ENCODE assay signal across 29 cellular contexts in genomic region chr2:228474466-228474865, GRCh38.
DNase-seq lines count a peak whose midpoint lies in the region; FAIRE-seq and TF ChIP-seq lines count a peak whose summit lies in the region.
"Had no signal": no experiment of that assay in that cellular context is flagged by ENCODE, and none has a peak within 500 bp of the region (broad histone marks: within the 10 kb centered on the region; RNA-seq: fewer than 3 reads in every experiment).

No MANE protein-coding gene starts in this region.

- H3K9ac ChIP-seq in endodermal cell (ENCODE audit: extremely low read depth, low read length, poor library complexity, severe bottlenecking), result no peak overlapping the region

- H3K4me3 ChIP-seq in fibroblast of the aortic adventitia (ENCODE audit: low read depth, low read length), result no peak overlapping the region
- H3K4me3 ChIP-seq in endodermal cell (ENCODE audit: low read length), result no peak overlapping the region
- no peak overlapping the region for H3K4me3 ChIP-seq in small intestine (ENCODE audit: low read depth in 1 of 2, low read length in 2 of 2)
- H3K4me3 ChIP-seq: adrenal gland, breast epithelium, prostate gland, upper lobe of right lung had no signal

- no peaks in the 10 kb centered on the region for H3K27me3 Mint-ChIP-seq in endodermal cell (ENCODE audit: insufficient read depth)
- H3K27me3 Mint-ChIP-seq: activated CD4-positive, alpha-beta T cell treated with anti-CD3 and anti-CD28 coated beads, Interleukin-2, amount 10 ng/mL, durations not matched to agents 7 days and 5 days; CD8-positive, alpha-beta memory T cell; naive B cell; stimulated activated naive B cell treated with anti-CD40 and anti-IgM and Interleukin-4, amounts not matched to agents 10 μg/mL and 1 μg/mL and 100 μg/mL, for 72 hours had no signal

- FAIRE-seq in RCC 7860 (lab: Jason Lieb, UNC) (peak; percentile 93), small intestine (lab: Jason Lieb, UNC) (no peak)
- FAIRE-seq: frontal cortex, G401.6 had no signal

- H3K27ac ChIP-seq in endodermal cell (ENCODE audit: low read depth, low read length), result no peak overlapping the region
- H3K27ac ChIP-seq in small intestine (ENCODE audit: low read depth in 1 of 2, low read length in 1 of 2), result no peak overlapping the region
- H3K27ac ChIP-seq: adrenal gland, breast epithelium, prostate gland, upper lobe of right lung, WERI-Rb-1 had no signal

- peaks cover 1% of the 10 kb centered on the region for H3K9me3 ChIP-seq in endodermal cell (ENCODE audit: control insufficient read depth, low read length)
- H3K9me3 ChIP-seq in small intestine (ENCODE audit: control insufficient read depth, low read depth), result peaks cover under 1% of the 10 kb centered on the region
- H3K9me3 ChIP-seq: adrenal gland, breast epithelium, prostate gland, upper lobe of right lung had no signal

- 73 to 89% methylated on average over 2 of the region's 2 CpGs for WGBS in endodermal cell (ENCODE audit: insufficient coverage in 1 of 2, insufficient read length in 1 of 2), 2 experiments
- 37 to 44% (median 42%) methylated on average over 2 of the region's 2 CpGs for WGBS in small intestine, 3 donors

- no peak overlapping the region for H3K27ac Mint-ChIP-seq in endodermal cell
- H3K27ac Mint-ChIP-seq: activated CD4-positive, alpha-beta T cell treated with anti-CD3 and anti-CD28 coated beads, Interleukin-2, amount 10 ng/mL, durations not matched to agents 7 days and 5 days; CD8-positive, alpha-beta memory T cell; naive B cell; stimulated activated naive B cell treated with anti-CD40 and anti-IgM and Interleukin-4, amounts not matched to agents 10 μg/mL and 1 μg/mL and 100 μg/mL, for 72 hours had no signal

- no peak for TF ChIP-seq CTCF in fibroblast of the aortic adventitia (IDR thresholded peaks at IDR 0.05; ENCODE audit: insufficient read depth, low read length)
- no peak for TF ChIP-seq CTCF in endodermal cell (conservative IDR thresholded peaks at IDR 0.05)

- DNase-seq in ELR (ENCODE audit: low read depth), result peak; percentile 41
- DNase-seq in RCC 7860 (ENCODE audit: low spot score), result peak; percentile 57
- peak; percentile 68 for DNase-seq in fibroblast of the aortic adventitia (ENCODE audit: low read depth)
- DNase-seq in SKM-1 treated with dmso at 0.1 percent for 144 hours (lab: John Stamatoyannopoulos, UW; ENCODE audit: unreplicated experiment), result no peak
- no peak for DNase-seq in endodermal cell
- DNase-seq in small intestine, result no peak
- DNase-seq in NCI-H82 treated with DMSO at 0.1 percent for 48 hours (lab: John Stamatoyannopoulos, UW; ENCODE audit: unreplicated experiment), result no peak
- DNase-seq: activated CD4-positive, alpha-beta T cell treated with anti-CD3 and anti-CD28 coated beads, Interleukin-2, amount 10 ng/mL, durations not matched to agents 7 days and 5 days; activated naive CD4-positive, alpha-beta T cell treated with Interleukin-2 at 50 U/mL for 16 hours; activated T-cell treated with anti-CD3 and anti-CD28 coated beads, Interleukin-2, amount 50 U/mL, for 48 hours; adrenal gland; CD8-positive, alpha-beta memory T cell; DMS153; naive B cell; NCI-H1048; NCI-H1694 treated with DMSO at 0.1 percent for 48 hours; NCI-H2171; NCI-H524; NK-92 treated with Interleukin-12 subunit alpha and Interleukin-12 subunit beta, amount 100 ng/mL, for 24 hours; SHP77 treated with DMSO at 0.1 percent for 48 hours; stimulated activated CD4-positive, alpha-beta T cell treated with anti-CD3 and anti-CD28 coated beads, Interleukin-15, amount 100 ng/mL, for 24 hours; stimulated activated naive B cell treated with anti-CD40 and anti-IgM and Interleukin-4, amounts not matched to agents 10 μg/mL and 1 μg/mL and 100 μg/mL, for 72 hours; T1000; upper lobe of right lung; WERI-Rb-1 had no signal

- H3K4me1 Mint-ChIP-seq in endodermal cell, result peaks cover 2% of the 10 kb centered on the region
- H3K4me1 Mint-ChIP-seq: activated CD4-positive, alpha-beta T cell treated with anti-CD3 and anti-CD28 coated beads, Interleukin-2, amount 10 ng/mL, durations not matched to agents 7 days and 5 days; CD8-positive, alpha-beta memory T cell; naive B cell; stimulated activated naive B cell treated with anti-CD40 and anti-IgM and Interleukin-4, amounts not matched to agents 10 μg/mL and 1 μg/mL and 100 μg/mL, for 72 hours had no signal

- H3K27me3 ChIP-seq in endodermal cell (ENCODE audit: control insufficient read depth, insufficient read depth, low read length, poor library complexity, severe bottlenecking) (no peaks in the 10 kb centered on the region), small intestine (ENCODE audit: control insufficient read depth in 2 of 2, insufficient read depth in 2 of 2, low read length in 2 of 2) (no peaks in the 10 kb centered on the region)
- H3K27me3 ChIP-seq: adrenal gland, breast epithelium, upper lobe of right lung had no signal

- H3K4me1 ChIP-seq in endodermal cell (ENCODE audit: control insufficient read depth, insufficient read depth, low read length) (no peaks in the 10 kb centered on the region), small intestine (ENCODE audit: control insufficient read depth in 2 of 2, insufficient read depth in 1 of 2, low read depth in 1 of 2, low read length in 1 of 2) (no peaks in the 10 kb centered on the region)
- H3K4me1 ChIP-seq: adrenal gland, breast epithelium, prostate gland, upper lobe of right lung had no signal

- no peaks in the 10 kb centered on the region for H3K36me3 Mint-ChIP-seq in endodermal cell (ENCODE audit: low read depth)
- H3K36me3 Mint-ChIP-seq: CD8-positive, alpha-beta memory T cell; naive B cell; stimulated activated naive B cell treated with anti-CD40 and anti-IgM and Interleukin-4, amounts not matched to agents 10 μg/mL and 1 μg/mL and 100 μg/mL, for 72 hours had no signal

- H3K9me3 Mint-ChIP-seq in endodermal cell, result peaks cover 2% of the 10 kb centered on the region

- H3K4me3 Mint-ChIP-seq in endodermal cell, result no peak overlapping the region
- H3K4me3 Mint-ChIP-seq: activated CD4-positive, alpha-beta T cell treated with anti-CD3 and anti-CD28 coated beads, Interleukin-2, amount 10 ng/mL, durations not matched to agents 7 days and 5 days; CD8-positive, alpha-beta memory T cell; naive B cell; stimulated activated naive B cell treated with anti-CD40 and anti-IgM and Interleukin-4, amounts not matched to agents 10 μg/mL and 1 μg/mL and 100 μg/mL, for 72 hours had no signal

- no peaks in the 10 kb centered on the region for H3K36me3 ChIP-seq in endodermal cell (ENCODE audit: control insufficient read depth, insufficient read depth, low read length)
- H3K36me3 ChIP-seq in small intestine (ENCODE audit: control insufficient read depth in 2 of 2, insufficient read depth in 2 of 2, low read length in 2 of 2), result no peaks in the 10 kb centered on the region
- H3K36me3 ChIP-seq: adrenal gland, breast epithelium, prostate gland, upper lobe of right lung, WERI-Rb-1 had no signal

Comparison
In these comparisons a context has a peak if more than half of its experiments do, and no peak if none do; other contexts are left out.
1. DNase-seq: peak in ELR (single experiment), RCC 7860 (single experiment) and fibroblast of the aortic adventitia (single experiment); none in SKM-1 treated with dmso at 0.1 percent for 144 hours (single experiment), endodermal cell (single experiment), small intestine (single experiment) and NCI-H82 treated with DMSO at 0.1 percent for 48 hours (single experiment).